8 cellular contexts compared by ENCODE assay signal in genomic region chr11:117143871-117144476, GRCh38. TPM values are rescaled to one million over a fixed set of nuclear protein-coding genes. Genes with fewer than 3 reads are reported as not detected.
DNase-seq lines count a peak whose midpoint lies in the region; ATAC-seq, FAIRE-seq and TF ChIP-seq lines count a peak whose summit lies in the region.

PAFAH1B2 (plus strand) TSS chr11:117144287; CDS start chr11:117152448, 8,161 bp downstream.

- peak within 1 kb of the TSS; percentile 76 to 86 (median 82) for H3K27ac ChIP-seq in pancreas
- H3K27ac ChIP-seq in thyroid gland = peak within 1 kb of the TSS; percentile 79 to 88 (median 86)

- peak within 1 kb of the TSS; percentile 97 for H3K27ac Mint-ChIP-seq in activated naive CD8-positive, alpha-beta T cell treated with anti-CD3 and anti-CD28 coated beads, Interleukin-2, amount 50 U/mL, for 24 hours

- H3K36me3 Mint-ChIP-seq in activated naive CD8-positive, alpha-beta T cell treated with anti-CD3 and anti-CD28 coated beads, Interleukin-2, amount 50 U/mL, for 24 hours (ENCODE audit: low read depth) = peaks cover 22% of the 10 kb centered on the region

- peak; percentile 100 for FAIRE-seq in GM12892 (lab: Jason Lieb, UNC)
- no peak for FAIRE-seq in pancreas (lab: Jason Lieb, UNC)

- H3K9me3 ChIP-seq in pancreas (no peaks in the 10 kb centered on the region), thyroid gland (no peaks in the 10 kb centered on the region)

- peak within 1 kb of the TSS; percentile 77 to 93 (median 84) for H3K4me3 ChIP-seq in pancreas
- H3K4me3 ChIP-seq in thyroid gland (replicated peaks in 1 of 3) = peak within 1 kb of the TSS; percentile 69 to 91 (median 90)

- TF ChIP-seq POLR2A in GM12892 (IDR thresholded peaks at IDR 0.05; ENCODE audit: low read depth, low read length) (peak; percentile 85), thyroid gland (IDR thresholded peaks at IDR 0.05) (peak; percentile 67 to 95)

- 0% methylated on average over 43 to 48 of the region's 48 CpGs for WGBS in pancreas, 2 donors
- 0% methylated on average over 11 to 47 of the region's 48 CpGs for WGBS in thyroid gland, 2 donors

- H3K27me3 ChIP-seq in pancreas (no peaks in the 10 kb centered on the region), thyroid gland (no peaks in the 10 kb centered on the region)

- DNase-seq in GM12892 (ENCODE audit: insufficient read length) (peak; percentile 98), NCI-H1436 (lab: John Stamatoyannopoulos, UW) (peak; percentile 89), SW480 (ENCODE audit: low spot score) (peak; percentile 95), Right ventricle myocardium superior (peak; percentile 97), pancreas (peak; percentile 94 to 98 (median 96)), thyroid gland (peak; percentile 96 to 97)
- DNase-seq in activated naive CD8-positive, alpha-beta T cell treated with anti-CD3 and anti-CD28 coated beads, Interleukin-2, amount 50 U/mL, for 24 hours = peak; percentile 97

- no peaks in the 10 kb centered on the region for H3K36me3 ChIP-seq in pancreas
- no peaks in the 10 kb centered on the region for H3K36me3 ChIP-seq in thyroid gland

- peaks cover 48% of the 10 kb centered on the region for H3K4me1 Mint-ChIP-seq in activated naive CD8-positive, alpha-beta T cell treated with anti-CD3 and anti-CD28 coated beads, Interleukin-2, amount 50 U/mL, for 24 hours

- H3K4me3 Mint-ChIP-seq in activated naive CD8-positive, alpha-beta T cell treated with anti-CD3 and anti-CD28 coated beads, Interleukin-2, amount 50 U/mL, for 24 hours = peak within 1 kb of the TSS; percentile 100

- no peaks in the 10 kb centered on the region for H3K9me3 Mint-ChIP-seq in activated naive CD8-positive, alpha-beta T cell treated with anti-CD3 and anti-CD28 coated beads, Interleukin-2, amount 50 U/mL, for 24 hours

- intact Hi-C loops in Right ventricle myocardium superior (cut with DNase I) (no loop called here), pancreas (cut with DNase I) (no loop called here), thyroid gland (cut with DNase I) (loop anchor here (10.0 kb wide), 1 partner anchor 81 kb away; no protein-coding TSS in a partner anchor)

- TF ChIP-seq CTCF in pancreas (IDR thresholded peaks at IDR 0.05) (no peak), thyroid gland (IDR thresholded peaks at IDR 0.05) (no peak)

- H3K27me3 Mint-ChIP-seq in activated naive CD8-positive, alpha-beta T cell treated with anti-CD3 and anti-CD28 coated beads, Interleukin-2, amount 50 U/mL, for 24 hours = no peaks in the 10 kb centered on the region

- peak; percentile 94 for ATAC-seq in HG02840 (IDR thresholded peaks at IDR 0.05; ENCODE audit: low FRiP score, unreplicated experiment)
- ATAC-seq in activated naive CD8-positive, alpha-beta T cell treated with anti-CD3 and anti-CD28 coated beads, Interleukin-2, amount 50 U/mL, for 24 hours = peak; percentile 93
- peak; percentile 98 for ATAC-seq in Right ventricle myocardium superior (ENCODE audit: poor library complexity)
- peak; percentile 94 to 99 (median 96) for ATAC-seq in pancreas

- H3K4me1 ChIP-seq in pancreas (peaks cover 3 to 13% (median 7%) of the 10 kb centered on the region in 3 donors), thyroid gland (peaks cover 15 to 24% of the 10 kb centered on the region in 2 donors)

RNA-seq across cellular contexts. Expression of gene PAFAH1B2, which starts in this region (rescaled TPM):
- polyA plus RNA-seq in GM12892 (2012; ENCODE audit: missing spikeins) = 22.2 TPM
- total RNA-seq in Right ventricle myocardium superior (42.6 TPM), pancreas (10 to 100 TPM; 21.8 to 47.7 (median 29.1) TPM), thyroid gland (100 to 1,000 TPM; 107 to 128 (median 118) TPM)
- 10 to 100 TPM; 14.8 to 19.4 TPM for polyA plus RNA-seq in pancreas

Comparison
In these comparisons a context has a peak if more than half of its experiments do, and no peak if none do; other contexts are left out.
1. Peak in every context shown above with its lines: DNase-seq, ATAC-seq, H3K4me3 ChIP-seq and H3K27ac ChIP-seq.